Comparison of ENCODE assay signal across 20 cellular contexts in the genomic region with DNA sequence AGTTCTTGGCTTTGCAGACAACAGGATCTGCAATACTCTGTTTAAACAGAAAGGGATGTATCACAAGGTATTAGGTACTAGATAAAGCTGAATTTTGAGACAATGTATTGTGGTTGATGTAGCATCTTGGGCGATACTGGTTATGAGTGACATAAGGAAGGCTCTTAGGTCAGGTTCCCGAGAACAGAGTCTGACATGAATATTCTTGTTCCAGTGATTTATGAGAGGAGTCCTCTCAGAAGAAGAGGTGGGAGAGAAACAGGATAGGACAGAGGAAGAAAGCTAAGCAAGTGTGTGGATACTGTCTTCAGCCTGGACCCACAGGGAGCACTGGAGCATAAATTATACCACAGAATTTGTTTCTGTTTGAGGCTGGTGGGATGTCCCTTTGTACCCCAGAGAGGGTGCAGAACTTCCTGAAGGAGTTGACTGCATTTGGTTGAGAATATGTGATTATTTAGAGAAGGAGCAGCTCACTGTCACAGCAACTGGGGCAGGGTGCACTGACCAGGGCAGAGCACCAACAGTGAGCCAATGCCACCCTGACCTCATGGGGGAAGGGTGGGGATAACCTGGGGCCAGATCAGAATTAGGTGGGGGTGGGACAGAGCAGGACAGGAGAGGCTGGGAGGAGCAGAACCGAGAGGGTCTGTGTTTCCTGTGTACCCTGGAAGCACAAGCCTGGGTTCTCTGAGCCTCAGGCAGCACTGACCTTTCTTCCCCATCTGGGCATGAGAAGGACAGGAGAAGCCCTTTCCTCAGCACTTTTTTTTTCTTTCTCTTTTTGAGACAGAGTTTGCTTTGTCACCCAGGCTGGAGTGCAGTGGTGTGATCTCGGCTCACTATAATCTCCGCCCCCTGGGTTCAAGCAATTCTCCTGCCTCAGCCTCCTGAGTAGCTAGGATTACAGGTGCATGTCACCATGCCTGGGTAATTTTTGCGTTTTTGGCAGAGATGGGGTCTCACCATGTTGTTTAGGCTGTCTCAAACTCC. TPM values are rescaled to one million over a fixed set of nuclear protein-coding genes. Genes with fewer than 3 reads are reported as not detected.
DNase-seq lines count a peak whose midpoint lies in the region; ATAC-seq and TF ChIP-seq lines count a peak whose summit lies in the region.
"Had no signal": no experiment of that assay in that cellular context is flagged by ENCODE, and none has a peak within 500 bp of the region (broad histone marks: within the 10 kb centered on the region; RNA-seq: fewer than 3 reads in every experiment).

No MANE protein-coding gene starts in this region.

- H3K9me3 Mint-ChIP-seq in nephron progenitor cell (no peaks in the 10 kb centered on the region), immature natural killer cell (no peaks in the 10 kb centered on the region)

- no peak for TF ChIP-seq CTCF in GM10248 (IDR thresholded peaks at IDR 0.05; ENCODE audit: control extremely low read depth, extremely low read depth, low read depth, missing control alignments)
- no peak for TF ChIP-seq CTCF in GM20000 (IDR thresholded peaks at IDR 0.05; ENCODE audit: extremely low read depth, missing control alignments)
- no peak for TF ChIP-seq CTCF in nephron progenitor cell (IDR thresholded peaks at IDR 0.05)

- H3K4me1 Mint-ChIP-seq in nephron progenitor cell (peaks cover 52% of the 10 kb centered on the region), immature natural killer cell (no peaks in the 10 kb centered on the region)

- in situ Hi-C loops in SK-MEL-5 (cut with HindIII; ENCODE audit: low pct_unique_long_range_greater_than_20kb, low sequenced_read_pairs): no loop called here

- CTCF ChIA-PET in GM10248 (lab: Yijun Ruan, JAX): interaction anchor here (1.6 to 2.6 kb wide), 3 partner anchors 15 to 31 kb away, joined by 6 to 19 read pairs (median 7); no protein-coding TSS in a partner anchor

- no peaks in the 10 kb centered on the region for H3K36me3 Mint-ChIP-seq in nephron progenitor cell (ENCODE audit: low read depth)
- no peaks in the 10 kb centered on the region for H3K36me3 Mint-ChIP-seq in immature natural killer cell

- peaks cover 3% of the 10 kb centered on the region for H3K27me3 Mint-ChIP-seq in nephron progenitor cell (ENCODE audit: low read depth, poor library complexity)
- peaks cover 0 to 3% (median 2%) of the 10 kb centered on the region in 3 donors for H3K27me3 Mint-ChIP-seq in immature natural killer cell (ENCODE audit: low read depth in 3 of 3)

- H3K4me3 Mint-ChIP-seq in nephron progenitor cell (peak overlapping the region; percentile 40), immature natural killer cell (no peak overlapping the region)

- no peak for ATAC-seq in GM21528 (IDR thresholded peaks at IDR 0.05; ENCODE audit: low FRiP score, unreplicated experiment)
- ATAC-seq: psoas muscle had no signal

- POLR2A ChIA-PET in GM10248 (lab: Yijun Ruan, JAX): no interaction called here

- H3K27ac Mint-ChIP-seq in nephron progenitor cell (no peak overlapping the region), immature natural killer cell (no peak overlapping the region)

- peak; percentile 26 for DNase-seq in GM10248 (ENCODE audit: extremely low spot score)
- peak; percentile 17 for DNase-seq in GM20000 (ENCODE audit: low spot score)
- peak; percentile 16 for DNase-seq in SK-MEL-5 (ENCODE audit: low read depth, low spot score)
- DNase-seq in nephron progenitor cell: no peak
- DNase-seq in NCI-H2227 treated with DMSO at 0.1 percent for 48 hours (lab: John Stamatoyannopoulos, UW): no peak
- no peak for DNase-seq in immature natural killer cell
- no peak for DNase-seq in stimulated activated CD4-positive, alpha-beta T cell treated with anti-CD3 and anti-CD28 coated beads, Interleukin-12 subunit alpha, Interleukin-12 subunit beta, amount 100 ng/mL, for 4 hours
- DNase-seq: activated CD4-positive, alpha-beta T cell treated with anti-CD3 and anti-CD28 coated beads for 4 hours; activated T-cell treated with anti-CD3 and anti-CD28 coated beads, Interleukin-2, amount 50 U/mL, for 1 hour; amniotic stem cell; BE2C; EL; glutamatergic neuron; GOT3; kidney; NCI-H1694; NCI-H524 had no signal

RNA-seq across cellular contexts. Expression of gene SLC6A9, which starts 36.3 kb away (rescaled TPM):
- total RNA-seq in SK-MEL-5 (2014; rRNA removed; shearing (Covaris generic)): 0.27 and 0.77 TPM in 2 replicates
- 0.86 and 1.4 TPM in 2 replicates for polyA plus RNA-seq in SK-MEL-5 (2015; cell fraction: cytosol; rRNA removed)
- 0.31 and 0.60 TPM in 2 replicates for polyA plus RNA-seq in SK-MEL-5 (2015; cell fraction: nucleus; rRNA removed)
- polyA plus RNA-seq in immature natural killer cell: not detected

RNA-seq across cellular contexts. Expression of gene KLF17, which starts 51.1 kb away (rescaled TPM):
- not detected in 2 replicates for total RNA-seq in SK-MEL-5 (2014; rRNA removed; shearing (Covaris generic))
- not detected in 2 replicates for polyA plus RNA-seq in SK-MEL-5 (2015; cell fraction: cytosol; rRNA removed)
- not detected in 2 replicates for polyA plus RNA-seq in SK-MEL-5 (2015; cell fraction: nucleus; rRNA removed)
- not detected for polyA plus RNA-seq in immature natural killer cell
- total RNA-seq: kidney; psoas muscle; T-helper 2 cell treated with Interferon-gamma antibody and Interleukin-4, amounts not matched to agents 100 ng/mL and 5 ng/mL, for 36 hours had no signal
- polyA plus RNA-seq: psoas muscle had no signal

Comparison
In these comparisons a context has a peak if more than half of its experiments do, and no peak if none do; other contexts are left out.
1. DNase-seq: peak in GM10248 (single experiment), GM20000 (single experiment) and SK-MEL-5 (single experiment); none in nephron progenitor cell (single experiment), NCI-H2227 treated with DMSO at 0.1 percent for 48 hours (single experiment), immature natural killer cell (0 of 3) and stimulated activated CD4-positive, alpha-beta T cell treated with anti-CD3 and anti-CD28 coated beads, Interleukin-12 subunit alpha, Interleukin-12 subunit beta, amount 100 ng/mL, for 4 hours (single experiment).